2 cellular contexts compared by ENCODE assay signal in the genomic region with DNA sequence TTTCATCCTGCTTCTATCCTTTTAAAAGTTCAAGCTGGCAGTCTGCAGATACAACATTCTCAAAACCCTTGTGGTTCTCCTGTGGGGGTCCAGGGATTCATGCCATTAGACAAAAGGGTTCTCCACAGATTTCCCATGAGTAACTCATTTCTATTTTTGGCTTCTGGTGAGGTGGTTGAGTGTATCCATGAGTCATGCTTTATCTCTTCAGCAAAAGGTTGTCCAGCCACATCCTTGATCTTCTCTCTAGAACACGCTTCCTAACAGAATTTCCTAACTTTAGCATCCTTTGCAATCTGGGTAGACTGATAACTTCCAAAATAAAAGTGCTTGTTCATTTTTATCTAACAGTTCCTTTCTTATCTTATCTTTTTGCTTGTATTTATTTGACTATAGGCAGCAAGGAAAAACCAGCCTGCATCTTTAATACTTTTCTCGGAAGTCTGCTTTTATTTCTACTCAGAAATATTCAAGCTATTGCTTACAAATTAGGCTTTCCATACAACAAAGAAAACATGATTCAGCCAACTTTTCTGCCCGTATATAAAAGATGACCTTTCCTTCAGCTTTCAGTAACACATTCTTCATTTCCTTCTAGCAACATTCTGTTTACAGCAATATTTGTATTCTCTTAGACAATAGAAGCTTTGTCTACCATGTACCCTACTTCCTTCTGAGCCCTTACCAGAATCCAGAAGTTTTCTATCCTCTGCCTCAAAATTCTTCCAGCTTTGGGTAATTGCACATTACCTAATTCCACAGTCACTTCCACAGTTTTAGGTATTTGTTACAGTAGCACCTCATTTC.
TF ChIP-seq lines count a peak whose summit lies in the region.

No MANE protein-coding gene starts in this region.

TF ChIP-seq in endothelial cell of umbilical vein, 7 proteins besides CTCF, POLR2A, EP300 and RAD21:
- TF ChIP-seq GATA2 (IDR thresholded peaks at IDR 0.05; ENCODE audit: insufficient read depth, insufficient read length, low read depth, low read length) (peak; percentile 83), JUN (IDR thresholded peaks at IDR 0.05; ENCODE audit: borderline replicate concordance, insufficient read depth, insufficient read length, low read depth) (peak; percentile 94), FOS (IDR thresholded peaks at IDR 0.05; ENCODE audit: borderline replicate concordance, insufficient read depth, low read length) (peak; percentile 88), POLR2AphosphoS5 (IDR thresholded peaks at IDR 0.05; ENCODE audit: insufficient read depth, low read depth, low read length) (peak; percentile 61), EZH2 (IDR thresholded peaks at IDR 0.05; ENCODE audit: borderline replicate concordance, low read depth, low read length, severe bottlenecking) (no peak)

TF ChIP-seq in WTC11, 78 proteins besides CTCF, POLR2A, EP300 and RAD21:
- TF ChIP-seq, protein P1, sequence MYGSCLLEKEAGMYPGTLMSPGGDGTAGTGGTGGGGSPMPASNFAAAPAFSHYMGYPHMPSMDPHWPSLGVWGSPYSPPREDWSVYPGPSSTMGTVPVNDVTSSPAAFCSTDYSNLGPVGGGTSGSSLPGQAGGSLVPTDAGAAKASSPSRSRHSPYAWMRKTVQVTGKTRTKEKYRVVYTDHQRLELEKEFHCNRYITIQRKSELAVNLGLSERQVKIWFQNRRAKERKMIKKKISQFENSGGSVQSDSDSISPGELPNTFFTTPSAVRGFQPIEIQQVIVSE (CRISPR knock-in tag; IDR thresholded peaks at IDR 0.05; ENCODE audit: borderline replicate concordance) = no peak
- no peak for TF ChIP-seq ZNF263 (CRISPR knock-in tag; IDR thresholded peaks at IDR 0.05; ENCODE audit: low read depth)
- TF ChIP-seq STAT6 (CRISPR knock-in tag; conservative IDR thresholded peaks at IDR 0.05; ENCODE audit: low read depth) = no peak
- TF ChIP-seq, protein P2, sequence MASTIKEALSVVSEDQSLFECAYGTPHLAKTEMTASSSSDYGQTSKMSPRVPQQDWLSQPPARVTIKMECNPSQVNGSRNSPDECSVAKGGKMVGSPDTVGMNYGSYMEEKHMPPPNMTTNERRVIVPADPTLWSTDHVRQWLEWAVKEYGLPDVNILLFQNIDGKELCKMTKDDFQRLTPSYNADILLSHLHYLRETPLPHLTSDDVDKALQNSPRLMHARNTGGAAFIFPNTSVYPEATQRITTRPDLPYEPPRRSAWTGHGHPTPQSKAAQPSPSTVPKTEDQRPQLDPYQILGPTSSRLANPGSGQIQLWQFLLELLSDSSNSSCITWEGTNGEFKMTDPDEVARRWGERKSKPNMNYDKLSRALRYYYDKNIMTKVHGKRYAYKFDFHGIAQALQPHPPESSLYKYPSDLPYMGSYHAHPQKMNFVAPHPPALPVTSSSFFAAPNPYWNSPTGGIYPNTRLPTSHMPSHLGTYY (CRISPR knock-in tag; IDR thresholded peaks at IDR 0.05) = no peak
- TF ChIP-seq, protein P3, sequence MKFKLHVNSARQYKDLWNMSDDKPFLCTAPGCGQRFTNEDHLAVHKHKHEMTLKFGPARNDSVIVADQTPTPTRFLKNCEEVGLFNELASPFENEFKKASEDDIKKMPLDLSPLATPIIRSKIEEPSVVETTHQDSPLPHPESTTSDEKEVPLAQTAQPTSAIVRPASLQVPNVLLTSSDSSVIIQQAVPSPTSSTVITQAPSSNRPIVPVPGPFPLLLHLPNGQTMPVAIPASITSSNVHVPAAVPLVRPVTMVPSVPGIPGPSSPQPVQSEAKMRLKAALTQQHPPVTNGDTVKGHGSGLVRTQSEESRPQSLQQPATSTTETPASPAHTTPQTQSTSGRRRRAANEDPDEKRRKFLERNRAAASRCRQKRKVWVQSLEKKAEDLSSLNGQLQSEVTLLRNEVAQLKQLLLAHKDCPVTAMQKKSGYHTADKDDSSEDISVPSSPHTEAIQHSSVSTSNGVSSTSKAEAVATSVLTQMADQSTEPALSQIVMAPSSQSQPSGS (CRISPR knock-in tag; IDR thresholded peaks at IDR 0.05; ENCODE audit: borderline replicate concordance, low read depth) = no peak
- no peak for TF ChIP-seq NR1H2 (CRISPR knock-in tag; IDR thresholded peaks at IDR 0.05)
- no peak for TF ChIP-seq E2F5 (CRISPR knock-in tag; IDR thresholded peaks at IDR 0.05)
- no peak for TF ChIP-seq KAT7 (CRISPR knock-in tag; IDR thresholded peaks at IDR 0.05; ENCODE audit: borderline replicate concordance)
- no peak for TF ChIP-seq HMGA2 (CRISPR knock-in tag; IDR thresholded peaks at IDR 0.05)
- TF ChIP-seq, protein P4, sequence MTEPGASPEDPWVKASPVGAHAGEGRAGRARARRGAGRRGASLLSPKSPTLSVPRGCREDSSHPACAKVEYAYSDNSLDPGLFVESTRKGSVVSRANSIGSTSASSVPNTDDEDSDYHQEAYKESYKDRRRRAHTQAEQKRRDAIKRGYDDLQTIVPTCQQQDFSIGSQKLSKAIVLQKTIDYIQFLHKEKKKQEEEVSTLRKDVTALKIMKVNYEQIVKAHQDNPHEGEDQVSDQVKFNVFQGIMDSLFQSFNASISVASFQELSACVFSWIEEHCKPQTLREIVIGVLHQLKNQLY (CRISPR knock-in tag; IDR thresholded peaks at IDR 0.05) = no peak
- TF ChIP-seq ETV6 (CRISPR knock-in tag; IDR thresholded peaks at IDR 0.05) = no peak
- TF ChIP-seq TEAD4 (CRISPR knock-in tag; IDR thresholded peaks at IDR 0.05) = no peak
- no peak for TF ChIP-seq NFYB (CRISPR knock-in tag; conservative IDR thresholded peaks at IDR 0.05; ENCODE audit: low read depth)
- no peak for TF ChIP-seq ZSCAN18 (CRISPR knock-in tag; IDR thresholded peaks at IDR 0.05)
- TF ChIP-seq ZBTB43 (CRISPR knock-in tag; IDR thresholded peaks at IDR 0.05) = no peak
- no peak for TF ChIP-seq ZNF121 (CRISPR knock-in tag; IDR thresholded peaks at IDR 0.05)
